8 cellular contexts compared by ENCODE assay signal in the genomic region with DNA sequence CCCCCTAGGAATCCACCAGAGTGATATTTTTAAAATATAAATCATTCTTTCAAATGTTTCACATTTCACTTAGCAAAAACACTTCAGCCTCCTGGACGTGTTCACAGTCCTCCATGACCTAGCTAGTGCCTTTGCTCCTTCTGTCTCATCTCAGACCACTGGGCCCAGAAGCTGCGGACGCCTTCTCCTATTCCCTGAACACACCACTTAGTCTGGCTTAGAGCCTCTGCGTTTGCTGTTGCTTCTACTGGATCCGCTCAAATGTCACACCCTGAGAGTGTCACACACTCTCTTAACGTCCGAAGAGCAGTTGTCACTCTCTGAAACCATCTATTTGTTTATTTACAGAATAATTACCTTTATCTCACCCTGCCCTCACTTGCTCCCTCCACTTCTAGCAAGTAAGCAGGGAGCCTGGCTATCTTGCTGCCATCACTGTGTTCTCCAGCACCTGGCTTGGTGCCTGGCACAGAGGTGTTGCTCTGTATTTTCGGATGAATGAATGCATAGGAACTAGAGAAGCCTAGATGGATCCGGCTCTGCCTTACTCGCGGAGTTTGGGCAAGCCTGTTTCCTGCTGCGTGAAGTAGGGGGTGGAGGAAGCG. TPM values are rescaled to one million over a fixed set of nuclear protein-coding genes. Genes with fewer than 3 reads are reported as not detected.
DNase-seq lines count a peak whose midpoint lies in the region; ATAC-seq, FAIRE-seq and TF ChIP-seq lines count a peak whose summit lies in the region.

No MANE protein-coding gene starts in this region.

- no peaks in the 10 kb centered on the region for H3K27me3 Mint-ChIP-seq in naive B cell

- peak overlapping the region; percentile 71 for H2AFZ ChIP-seq in KMS-11 (ENCODE audit: low read depth)

- H3K4me3 Mint-ChIP-seq in naive B cell, result peak overlapping the region; percentile 83 to 100 (median 92)

- peaks cover 36 to 45% (median 40%) of the 10 kb centered on the region in 3 donors for H3K4me1 Mint-ChIP-seq in naive B cell

- H3K27ac Mint-ChIP-seq in naive B cell, result peak overlapping the region; percentile 91 to 99 (median 98)

- H3K36me3 Mint-ChIP-seq in naive B cell, result no peaks in the 10 kb centered on the region

- TF ChIP-seq CTCF in AG10803 (conservative IDR thresholded peaks at IDR 0.05; ENCODE audit: low read length) (no peak), KMS-11 (conservative IDR thresholded peaks at IDR 0.05; ENCODE audit: low read depth, low read length) (no peak)

- FAIRE-seq in GM12891 (lab: Jason Lieb, UNC), result no peak

- no peak for DNase-seq in AG10803 (ENCODE audit: low read depth)
- DNase-seq in naive B cell, result no peak
- no peak for DNase-seq in iPS-NIHi11 (ENCODE audit: low spot score)
- no peak for DNase-seq in GM12891 (ENCODE audit: insufficient read length, low spot score)
- DNase-seq in AML-193 (lab: John Stamatoyannopoulos, UW), result no peak

- no peaks in the 10 kb centered on the region for H3K27me3 ChIP-seq in KMS-11 (ENCODE audit: insufficient read depth, low read depth)

- TF ChIP-seq POLR2A in GM12891 (IDR thresholded peaks at IDR 0.05; ENCODE audit: low read depth, low read length), result no peak

- no peaks in the 10 kb centered on the region for H3K79me2 ChIP-seq in KMS-11 (ENCODE audit: insufficient read depth, low read depth)

- ATAC-seq in naive B cell (ENCODE audit: low read depth in 2 of 2), result no peak
- no peak for ATAC-seq in HG03571 (IDR thresholded peaks at IDR 0.05; ENCODE audit: unreplicated experiment)

- H3K27ac ChIP-seq in KMS-11 (peak overlapping the region; percentile 33; the same call in 1 of the 2 replicates), cingulate gyrus (ENCODE audit: low read depth, low read length) (peak overlapping the region; percentile 97)

- H4K20me1 ChIP-seq in KMS-11 (ENCODE audit: insufficient read depth), result no peaks in the 10 kb centered on the region

- peak overlapping the region; percentile 78 for H3K4me2 ChIP-seq in KMS-11

- H3K36me3 ChIP-seq in KMS-11 (ENCODE audit: insufficient read depth), result no peaks in the 10 kb centered on the region

- H3K9ac ChIP-seq in KMS-11, result peak overlapping the region; percentile 18; the same call in 1 of the 2 replicates

- no peaks in the 10 kb centered on the region for H3K9me3 Mint-ChIP-seq in naive B cell

- H3K4me3 ChIP-seq in AG10803 (ENCODE audit: low read length), result peak overlapping the region; percentile 73
- no peak overlapping the region for H3K4me3 ChIP-seq in KMS-11 (IDR thresholded peaks at IDR 0.05; ENCODE audit: insufficient read depth, low read depth, low read length)

- H3K4me1 ChIP-seq in KMS-11 (ENCODE audit: low read depth, poor library complexity, severe bottlenecking), result peaks cover 38% of the 10 kb centered on the region

TF ChIP-seq in GM12891, 5 proteins besides CTCF, POLR2A, EP300 and RAD21:
- TF ChIP-seq PAX5 (IDR thresholded peaks at IDR 0.05; ENCODE audit: insufficient read depth, low read length, severe bottlenecking) (no peak), POLR2AphosphoS5 (IDR thresholded peaks at IDR 0.05; ENCODE audit: low read depth, low read length) (no peak), POU2F2 (IDR thresholded peaks at IDR 0.05; ENCODE audit: low read depth, low read length) (no peak), TAF1 (IDR thresholded peaks at IDR 0.05; ENCODE audit: low read depth, low read length) (no peak), SPI1 (IDR thresholded peaks at IDR 0.05; ENCODE audit: low read depth, low read length) (no peak)

RNA-seq across cellular contexts. Expression of a gene that starts 1.2 kb away (rescaled TPM):
- 100 to 1,000 TPM in 2 of 6 donors, 10 to 100 TPM in 4; 66.5 to 178 (median 98.1) TPM for polyA plus RNA-seq in naive B cell (ENCODE audit: low read depth in 6 of 6)
- 42.8 TPM for polyA plus RNA-seq in GM12891 (2012; ENCODE audit: low read depth, missing spikeins)

RNA-seq across cellular contexts. Expression of a gene that starts 15.9 kb away (rescaled TPM):
- 1 to 10 TPM in 1 of 6 donors, under 1 TPM in 2, not detected in 3; 0.56 to 1.4 (median 0.57) TPM for polyA plus RNA-seq in naive B cell (ENCODE audit: low read depth in 6 of 6)
- 4.7 TPM for polyA plus RNA-seq in GM12891 (2012; ENCODE audit: low read depth, missing spikeins)

RNA-seq across cellular contexts. Expression of a gene that starts 21.3 kb away (rescaled TPM):
- 10 to 100 TPM; 16.2 to 39.5 (median 25.7) TPM for polyA plus RNA-seq in naive B cell (ENCODE audit: low read depth in 6 of 6)
- 8.4 TPM for polyA plus RNA-seq in GM12891 (2012; ENCODE audit: low read depth, missing spikeins)

RNA-seq across cellular contexts. Expression of a gene that starts 24.8 kb away (rescaled TPM):
- polyA plus RNA-seq in naive B cell (ENCODE audit: low read depth in 6 of 6), result not detected
- not detected for polyA plus RNA-seq in GM12891 (2012; ENCODE audit: low read depth, missing spikeins)

RNA-seq across cellular contexts. Expression of a gene that starts 41.1 kb away (rescaled TPM):
- not detected for polyA plus RNA-seq in naive B cell (ENCODE audit: low read depth in 6 of 6)
- 0.13 TPM for polyA plus RNA-seq in GM12891 (2012; ENCODE audit: low read depth, missing spikeins)
